In the genomic region with DNA sequence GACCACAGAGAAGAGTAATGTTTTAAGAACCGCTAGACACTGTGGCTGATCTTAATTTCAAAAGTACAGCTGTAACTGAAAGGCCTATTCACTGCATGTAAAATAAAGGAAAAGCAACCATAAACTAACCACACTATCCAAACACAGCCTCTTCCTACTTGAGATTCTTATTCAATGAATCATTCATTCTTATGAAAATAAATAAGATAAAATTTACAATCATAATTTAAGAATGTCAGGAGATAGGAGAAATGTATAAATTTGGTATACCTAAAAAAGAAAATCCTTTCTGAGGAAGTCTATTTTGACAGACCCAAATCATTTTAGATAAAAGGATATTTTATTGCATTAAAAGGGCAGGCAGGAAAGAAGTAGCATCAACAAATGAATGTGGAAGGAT, we compare ENCODE assay signal across 1 cellular context.
TF ChIP-seq lines count a peak whose summit lies in the region.

No MANE protein-coding gene starts in this region.

TF ChIP-seq in GM23338, 12 proteins besides CTCF, POLR2A, EP300 and RAD21 (continued from another document):
- no peak for TF ChIP-seq ZNF462 (CRISPR knock-in tag; IDR thresholded peaks at IDR 0.05)
- no peak for TF ChIP-seq ZNF114 (CRISPR knock-in tag; IDR thresholded peaks at IDR 0.05)
- TF ChIP-seq, protein P1, sequence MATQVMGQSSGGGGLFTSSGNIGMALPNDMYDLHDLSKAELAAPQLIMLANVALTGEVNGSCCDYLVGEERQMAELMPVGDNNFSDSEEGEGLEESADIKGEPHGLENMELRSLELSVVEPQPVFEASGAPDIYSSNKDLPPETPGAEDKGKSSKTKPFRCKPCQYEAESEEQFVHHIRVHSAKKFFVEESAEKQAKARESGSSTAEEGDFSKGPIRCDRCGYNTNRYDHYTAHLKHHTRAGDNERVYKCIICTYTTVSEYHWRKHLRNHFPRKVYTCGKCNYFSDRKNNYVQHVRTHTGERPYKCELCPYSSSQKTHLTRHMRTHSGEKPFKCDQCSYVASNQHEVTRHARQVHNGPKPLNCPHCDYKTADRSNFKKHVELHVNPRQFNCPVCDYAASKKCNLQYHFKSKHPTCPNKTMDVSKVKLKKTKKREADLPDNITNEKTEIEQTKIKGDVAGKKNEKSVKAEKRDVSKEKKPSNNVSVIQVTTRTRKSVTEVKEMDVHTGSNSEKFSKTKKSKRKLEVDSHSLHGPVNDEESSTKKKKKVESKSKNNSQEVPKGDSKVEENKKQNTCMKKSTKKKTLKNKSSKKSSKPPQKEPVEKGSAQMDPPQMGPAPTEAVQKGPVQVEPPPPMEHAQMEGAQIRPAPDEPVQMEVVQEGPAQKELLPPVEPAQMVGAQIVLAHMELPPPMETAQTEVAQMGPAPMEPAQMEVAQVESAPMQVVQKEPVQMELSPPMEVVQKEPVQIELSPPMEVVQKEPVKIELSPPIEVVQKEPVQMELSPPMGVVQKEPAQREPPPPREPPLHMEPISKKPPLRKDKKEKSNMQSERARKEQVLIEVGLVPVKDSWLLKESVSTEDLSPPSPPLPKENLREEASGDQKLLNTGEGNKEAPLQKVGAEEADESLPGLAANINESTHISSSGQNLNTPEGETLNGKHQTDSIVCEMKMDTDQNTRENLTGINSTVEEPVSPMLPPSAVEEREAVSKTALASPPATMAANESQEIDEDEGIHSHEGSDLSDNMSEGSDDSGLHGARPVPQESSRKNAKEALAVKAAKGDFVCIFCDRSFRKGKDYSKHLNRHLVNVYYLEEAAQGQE (IDR thresholded peaks at IDR 0.05; ENCODE audit: unreplicated experiment): no peak
- TF ChIP-seq EZH2 (IDR thresholded peaks at IDR 0.05; ENCODE audit: low read depth, unreplicated experiment): no peak
- no peak for TF ChIP-seq EZH2phosphoT487 (IDR thresholded peaks at IDR 0.05; ENCODE audit: unreplicated experiment)
- no peak for TF ChIP-seq STAT1 (IDR thresholded peaks at IDR 0.05; ENCODE audit: unreplicated experiment)
TF ChIP-seq in GM23338: peak in this region for 0.
